Comparison of ENCODE assay signal across 22 cellular contexts in genomic region chr2:69383178-69383812, GRCh38. TPM values are rescaled to one million over a fixed set of nuclear protein-coding genes. Genes with fewer than 3 reads are reported as not detected.
DNase-seq lines count a peak whose midpoint lies in the region; ATAC-seq, FAIRE-seq and TF ChIP-seq lines count a peak whose summit lies in the region.
"Had no signal": no experiment of that assay in that cellular context is flagged by ENCODE, and none has a peak within 500 bp of the region (broad histone marks: within the 10 kb centered on the region; RNA-seq: fewer than 3 reads in every experiment).

No MANE protein-coding gene starts in this region.

- H4K91ac ChIP-seq in IMR-90 (ENCODE audit: insufficient read depth, low read depth, low read length), result no peak overlapping the region

- DNase-seq in A549 (ENCODE audit: low read depth in 1 of 2, low spot score in 1 of 2) (no peak), IMR-90 (no peak), K562 (ENCODE audit: extremely low read depth in 1 of 4, low spot score in 3 of 4) (no peak), Kasumi-1 (lab: John Stamatoyannopoulos, UW) (no peak), GM12891 (ENCODE audit: insufficient read length, low spot score) (no peak), PC-3 (no peak)
- no peak for DNase-seq in activated naive CD4-positive, alpha-beta T cell treated with anti-CD3 and anti-CD28 coated beads, Interleukin-2, amount 10 ng/mL, durations not matched to agents 7 days and 5 days
- DNase-seq: activated B cell treated with CpG ODN at 0.5 μM for 24 hours; activated CD4-positive, alpha-beta T cell treated with anti-CD3 and anti-CD28 coated beads, Interleukin-2, amount 50 U/mL, for 4 hours; head of caudate nucleus; NCI-H1694; NCI-H2171; NCI-H526 treated with DMSO at 0.1 percent for 48 hours; stimulated activated CD8-positive, alpha-beta memory T cell treated with anti-CD3 and anti-CD28 coated beads, Interleukin-4, amount 100 ng/mL, for 48 hours; T-helper 9 cell had no signal

- H3K27ac ChIP-seq in A549, result peak overlapping the region; percentile 47 to 75; a peak in 4 of 6 replicates
- H3K27ac ChIP-seq in IMR-90 (ENCODE audit: insufficient read depth, low read length), result no peak overlapping the region
- H3K27ac ChIP-seq in K562 (ENCODE audit: extremely low read depth, low read depth, low read length), result peak overlapping the region; percentile 10; the same call in 1 of the 3 replicates
- H3K27ac ChIP-seq in mucosa of rectum (ENCODE audit: low read depth in 2 of 2, low read length in 2 of 2), result peak overlapping the region; percentile 70 to 78
- H3K27ac ChIP-seq in PC-3 (ENCODE audit: low read length), result no peak overlapping the region
- H3K27ac ChIP-seq: BLaER1 had no signal

- H3K79me2 ChIP-seq in K562 (ENCODE audit: control insufficient read depth, insufficient read depth, low read length) (peaks cover 98% of the 10 kb centered on the region), PC-3 (ENCODE audit: low read length) (peaks cover 87% of the 10 kb centered on the region)

- no peak overlapping the region for H4K8ac ChIP-seq in IMR-90 (ENCODE audit: low read depth in 2 of 2, low read length in 2 of 2)

- H3K27me3 Mint-ChIP-seq in activated naive CD4-positive, alpha-beta T cell treated with anti-CD3 and anti-CD28 coated beads, Interleukin-2, amount 10 ng/mL, durations not matched to agents 7 days and 5 days, result no peaks in the 10 kb centered on the region
- H3K27me3 Mint-ChIP-seq: activated B cell treated with CpG ODN at 0.5 μM for 24 hours; activated T-helper 17 cell treated with anti-CD3 and anti-CD28 coated beads, Interleukin-2, amount 50 U/mL, for 72 hours; type B pancreatic cell had no signal

- dilution Hi-C loops in IMR-90 (cut with HindIII; ENCODE audit: low sequenced_read_pairs, unreplicated experiment), result no loop called here

- no peaks in the 10 kb centered on the region for H3F3A ChIP-seq in PC-3 (ENCODE audit: low read length, unreplicated experiment)

- no peak overlapping the region for H2AK5ac ChIP-seq in IMR-90 (ENCODE audit: low read depth, low read length)

- FAIRE-seq in A549 (lab: Jason Lieb, UNC) (no peak), K562 (lab: Jason Lieb, UNC) (no peak), GM12891 (lab: Jason Lieb, UNC) (no peak)

- no peak overlapping the region for H2BK20ac ChIP-seq in IMR-90 (ENCODE audit: low read depth, low read length)

- H3K23ac ChIP-seq in IMR-90 (ENCODE audit: low read depth, low read length), result no peak overlapping the region

- no peak for TF ChIP-seq POLR2A in A549 (IDR thresholded peaks at IDR 0.05; ENCODE audit: low read length)
- no peak for TF ChIP-seq POLR2A in IMR-90 (IDR thresholded peaks at IDR 0.05; ENCODE audit: low read depth, low read length)
- no peak for TF ChIP-seq POLR2A in K562 (conservative IDR thresholded peaks at IDR 0.05)
- TF ChIP-seq POLR2A in GM12891 (IDR thresholded peaks at IDR 0.05; ENCODE audit: low read depth, low read length), result no peak

- H3K4me3 ChIP-seq in A549 (no peak overlapping the region), IMR-90 (ENCODE audit: insufficient read depth, low read depth, low read length) (no peak overlapping the region), K562 (no peak overlapping the region), mucosa of rectum (ENCODE audit: low read length in 2 of 2) (no peak overlapping the region), PC-3 (ENCODE audit: low read length) (no peak overlapping the region)
- H3K4me3 ChIP-seq: BLaER1 had no signal

- no peaks in the 10 kb centered on the region for H3K9me3 ChIP-seq in A549
- no peaks in the 10 kb centered on the region for H3K9me3 ChIP-seq in IMR-90 (ENCODE audit: control insufficient read depth, insufficient read depth, low read length)
- H3K9me3 ChIP-seq in K562 (replicated peaks; ENCODE audit: control insufficient read depth, insufficient read depth, low read depth, low read length), result no peaks in the 10 kb centered on the region
- no peaks in the 10 kb centered on the region for H3K9me3 ChIP-seq in mucosa of rectum (ENCODE audit: control insufficient read depth in 2 of 2, low read length in 2 of 2)
- H3K9me3 ChIP-seq in PC-3 (ENCODE audit: low read length), result no peaks in the 10 kb centered on the region
- H3K9me3 ChIP-seq: neutrophil had no signal

- no peak overlapping the region for H3K18ac ChIP-seq in IMR-90 (ENCODE audit: low read depth, low read length)

- H3K14ac ChIP-seq in IMR-90 (replicated peaks; ENCODE audit: low read depth, low read length), result no peak overlapping the region

- peaks cover 68% of the 10 kb centered on the region for H4K20me1 ChIP-seq in IMR-90 (ENCODE audit: insufficient read depth, low read length)
- H4K20me1 ChIP-seq in K562 (replicated peaks; ENCODE audit: control insufficient read depth, insufficient read depth, low read length), result 0 out of 2 replicates have a peak, but pooled peaks cover 5% of the 10 kb centered on the region
- no peaks in the 10 kb centered on the region for H4K20me1 ChIP-seq in PC-3 (ENCODE audit: low read length)

- in situ Hi-C loops in IMR-90 (cut with MboI; ENCODE audit: low sequenced_read_pairs), result no loop called here
- in situ Hi-C loops in K562 (cut with MboI), result no loop called here

- H3K4me3 Mint-ChIP-seq in activated naive CD4-positive, alpha-beta T cell treated with anti-CD3 and anti-CD28 coated beads, Interleukin-2, amount 10 ng/mL, durations not matched to agents 7 days and 5 days, result no peak overlapping the region
- H3K4me3 Mint-ChIP-seq: activated B cell treated with CpG ODN at 0.5 μM for 24 hours had no signal

- TF ChIP-seq EP300 in A549 (IDR thresholded peaks at IDR 0.05) (no peak), K562 (IDR thresholded peaks at IDR 0.05; ENCODE audit: low read length) (no peak)

- H3K27ac Mint-ChIP-seq in activated naive CD4-positive, alpha-beta T cell treated with anti-CD3 and anti-CD28 coated beads, Interleukin-2, amount 10 ng/mL, durations not matched to agents 7 days and 5 days, result no peak overlapping the region
- H3K27ac Mint-ChIP-seq: activated B cell treated with CpG ODN at 0.5 μM for 24 hours had no signal

- BruUV-seq in IMR-90 (replicated peaks; lab: Mats Ljungman, UMichigan), result no TSS peak
- BruUV-seq in K562 (replicated peaks; lab: Mats Ljungman, UMichigan), result no TSS peak
- no TSS peak for BruUV-seq in PC-3 (replicated peaks; lab: Mats Ljungman, UMichigan)

- 95% methylated on average over 7 of the region's 7 CpGs for WGBS in A549 (ENCODE audit: missing lambda C conversion rate)
- WGBS in IMR-90 (ENCODE audit: extremely low coverage in 2 of 2, insufficient read length in 1 of 2), 2 experiments, result no CpG with 5 or more reads among the region's 7 CpGs
- 78% methylated on average over 7 of the region's 7 CpGs for WGBS in K562 (ENCODE audit: insufficient coverage, low coverage, missing lambda C conversion rate)

- no peak overlapping the region for H3K4ac ChIP-seq in IMR-90 (ENCODE audit: low read depth, low read length)

- H3K4me1 ChIP-seq in A549, result peaks cover 63% of the 10 kb centered on the region
- H3K4me1 ChIP-seq in IMR-90 (ENCODE audit: control insufficient read depth, insufficient read depth, low read length), result peaks cover 7% of the 10 kb centered on the region
- H3K4me1 ChIP-seq in K562 (replicated peaks in 1 of 2; ENCODE audit: control insufficient read depth in 2 of 2, insufficient read depth in 2 of 2, low read length in 2 of 2), result peaks cover 19 to 29% of the 10 kb centered on the region in 2 experiments; a peak in 4 of 5 replicates
- H3K4me1 ChIP-seq in mucosa of rectum (ENCODE audit: control insufficient read depth in 2 of 2, insufficient read depth in 2 of 2, low read length in 2 of 2), result peaks cover 22 to 31% of the 10 kb centered on the region in 2 donors
- H3K4me1 ChIP-seq in PC-3 (ENCODE audit: insufficient read depth, low read length), result peaks cover 36% of the 10 kb centered on the region

- TF ChIP-seq CTCF in A549 (IDR thresholded peaks at IDR 0.05) (no peak), IMR-90 (conservative IDR thresholded peaks at IDR 0.05; ENCODE audit: low read depth, low read length) (no peak), K562 (IDR thresholded peaks at IDR 0.05 in 2 of 3, conservative IDR thresholded peaks at IDR 0.05 in 1 of 3; ENCODE audit: insufficient read depth in 2 of 3, low read depth in 1 of 3, low read length in 3 of 3) (no peak), PC-3 (conservative IDR thresholded peaks at IDR 0.05; ENCODE audit: low read depth, low read length) (no peak)

- no peaks in the 10 kb centered on the region for H3K9me3 Mint-ChIP-seq in activated naive CD4-positive, alpha-beta T cell treated with anti-CD3 and anti-CD28 coated beads, Interleukin-2, amount 10 ng/mL, durations not matched to agents 7 days and 5 days
- H3K9me3 Mint-ChIP-seq: activated B cell treated with CpG ODN at 0.5 μM for 24 hours; activated naive CD4-positive, alpha-beta T cell treated with anti-CD3 and anti-CD28 coated beads, Interleukin-2, amount 50 U/mL, for 72 hours; activated T-helper 17 cell treated with anti-CD3 and anti-CD28 coated beads, Interleukin-2, amount 50 U/mL, for 72 hours; type B pancreatic cell had no signal

- no peak overlapping the region for H3K9ac ChIP-seq in IMR-90 (ENCODE audit: low read depth, low read length)
- no peak overlapping the region for H3K9ac ChIP-seq in K562 (ENCODE audit: insufficient read depth in 1 of 2, low read depth in 2 of 2, low read length in 2 of 2)
- H3K9ac ChIP-seq in mucosa of rectum (ENCODE audit: low read depth in 1 of 2, low read length in 2 of 2), result no peak overlapping the region
- no peak overlapping the region for H3K9ac ChIP-seq in PC-3 (ENCODE audit: low read length)
- H3K9ac ChIP-seq: BLaER1 had no signal

- no peak for TF ChIP-seq RAD21 in A549 (conservative IDR thresholded peaks at IDR 0.05 in 1 of 2, IDR thresholded peaks at IDR 0.05 in 1 of 2)
- no peak for TF ChIP-seq RAD21 in IMR-90 (IDR thresholded peaks at IDR 0.05; ENCODE audit: low read length)
- TF ChIP-seq RAD21 in K562 (CRISPR knock-in tag; conservative IDR thresholded peaks at IDR 0.05 in 1 of 2, IDR thresholded peaks at IDR 0.05 in 1 of 2), result no peak

- H3K79me1 ChIP-seq in IMR-90 (ENCODE audit: low read depth in 1 of 2, low read length in 2 of 2), result peaks cover 12 to 58% of the 10 kb centered on the region in 2 experiments

- H4K5ac ChIP-seq in IMR-90 (ENCODE audit: low read depth, low read length), result no peak overlapping the region

- H3K4me1 Mint-ChIP-seq in activated naive CD4-positive, alpha-beta T cell treated with anti-CD3 and anti-CD28 coated beads, Interleukin-2, amount 10 ng/mL, durations not matched to agents 7 days and 5 days, result peaks cover 54% of the 10 kb centered on the region

- POLR2A ChIA-PET in A549 (lab: Yijun Ruan, JAX) (no interaction called here), IMR-90 (lab: Charles Lee; ENCODE audit: unreplicated experiment) (interaction anchor here (0.6 kb wide), 1 partner anchor 604 kb away, joined by 4 read pairs; no protein-coding TSS in a partner anchor), K562 (lab: Yijun Ruan, JAX) (interaction anchor here (0.6 to 1.3 kb wide), 2 partner anchors 56 to 446 kb away, joined by 3 to 4 read pairs; no protein-coding TSS in a partner anchor), PC-3 (lab: Charles Lee; ENCODE audit: unreplicated experiment) (no interaction called here)

- no peaks in the 10 kb centered on the region for H3K9me2 ChIP-seq in PC-3 (replicated peaks; ENCODE audit: low read length)

- H2AFZ ChIP-seq in IMR-90 (replicated peaks; ENCODE audit: low read length, poor library complexity), result no peak overlapping the region
- no peak overlapping the region for H2AFZ ChIP-seq in K562 (ENCODE audit: low read depth, low read length)
- H2AFZ ChIP-seq in PC-3 (ENCODE audit: low read length), result no peak overlapping the region

- intact Hi-C loops in IMR-90 (cut with micrococcal nuclease), result no loop called here
- intact Hi-C loops in K562 (cut with micrococcal nuclease), result no loop called here
- intact Hi-C loops in PC-3 (cut with micrococcal nuclease), result loop anchor here (10.0 kb wide), 1 partner anchor 102 kb away; no protein-coding TSS in a partner anchor

- CTCF ChIA-PET in A549 (lab: Yijun Ruan, JAX), result interaction anchor here (3.8 kb wide), 1 partner anchor 7 kb away, joined by 15 read pairs; no protein-coding TSS in a partner anchor
- CTCF ChIA-PET in IMR-90 (lab: Yijun Ruan, JAX), result interaction anchor here (2.3 kb wide), 1 partner anchor 8 kb away, joined by 6 read pairs; no protein-coding TSS in a partner anchor
- CTCF ChIA-PET in K562 (lab: Yijun Ruan, JAX; ENCODE audit: low intra/inter-chr PET ratio), result no interaction called here
- CTCF ChIA-PET in activated naive CD4-positive, alpha-beta T cell treated with anti-CD3 and anti-CD28 coated beads, Interleukin-2, amount 10 ng/mL, durations not matched to agents 7 days and 5 days (lab: Charles Lee), result interaction anchor here (1.3 to 1.6 kb wide), 2 partner anchors 8 to 183 kb away, joined by 3 to 5 read pairs; no protein-coding TSS in a partner anchor
- CTCF ChIA-PET in PC-3 (lab: Charles Lee), result no interaction called here

- no peak overlapping the region for H2BK5ac ChIP-seq in IMR-90 (ENCODE audit: low read depth, low read length, poor library complexity, severe bottlenecking)

- H3K56ac ChIP-seq in IMR-90 (ENCODE audit: extremely low read depth, insufficient read depth, low read length), result no peak overlapping the region

- no peak overlapping the region for H2BK15ac ChIP-seq in IMR-90 (ENCODE audit: low read depth, low read length)

- H3K36me3 ChIP-seq in IMR-90 (ENCODE audit: control insufficient read depth, insufficient read depth, low read length), result 0 out of 2 replicates have a peak, but pooled peaks cover 1% of the 10 kb centered on the region
- peaks cover 7% of the 10 kb centered on the region; the same call in 2 of the 3 replicates for H3K36me3 ChIP-seq in K562 (ENCODE audit: control insufficient read depth, insufficient read depth, low read length)
- H3K36me3 ChIP-seq in mucosa of rectum (ENCODE audit: control insufficient read depth in 2 of 2, insufficient read depth in 2 of 2, low read length in 2 of 2), result no peaks in the 10 kb centered on the region
- H3K36me3 ChIP-seq in PC-3 (ENCODE audit: low read depth, low read length), result 0 out of 2 replicates have a peak, but pooled peaks cover 5% of the 10 kb centered on the region
- H3K36me3 ChIP-seq: neutrophil had no signal

- H3K9me1 ChIP-seq in IMR-90 (ENCODE audit: insufficient read depth, low read length) (peaks cover 13% of the 10 kb centered on the region; the same call in 1 of the 2 replicates), K562 (ENCODE audit: control insufficient read depth, insufficient read depth, low read length) (no peaks in the 10 kb centered on the region)

- no peak overlapping the region for H2BK120ac ChIP-seq in IMR-90 (ENCODE audit: low read depth, low read length)

- no peak overlapping the region for H2AK9ac ChIP-seq in IMR-90 (replicated peaks; ENCODE audit: low read depth, low read length, poor library complexity)

- no peak for ATAC-seq in A549
- ATAC-seq in IMR-90 (ENCODE audit: low read depth), result no peak
- ATAC-seq in K562, result no peak
- no peak for ATAC-seq in PC-3
- ATAC-seq: activated naive CD4-positive, alpha-beta T cell treated with anti-CD3 and anti-CD28 coated beads, Interleukin-2, amount 50 U/mL, for 72 hours; activated T-helper 17 cell treated with anti-CD3 and anti-CD28 coated beads, Interleukin-2, amount 50 U/mL, for 72 hours; Right ventricle myocardium inferior had no signal

- H3K27me3 ChIP-seq in IMR-90 (ENCODE audit: control insufficient read depth, insufficient read depth, low read length) (no peaks in the 10 kb centered on the region), K562 (ENCODE audit: control insufficient read depth in 2 of 2, insufficient read depth in 2 of 2, low read length in 2 of 2) (no peaks in the 10 kb centered on the region), mucosa of rectum (ENCODE audit: control insufficient read depth in 2 of 2, insufficient read depth in 2 of 2, low read length in 2 of 2) (no peaks in the 10 kb centered on the region), PC-3 (ENCODE audit: low read length) (no peaks in the 10 kb centered on the region)
- H3K27me3 ChIP-seq: BLaER1, neutrophil had no signal

- H3K4me2 ChIP-seq in A549, result peak overlapping the region; percentile 83
- H3K4me2 ChIP-seq in IMR-90 (ENCODE audit: low read depth, low read length), result peak overlapping the region; percentile 7; the same call in 1 of the 2 replicates
- peak overlapping the region; percentile 30; the same call in 1 of the 2 replicates for H3K4me2 ChIP-seq in K562 (ENCODE audit: insufficient read depth, low read length)
- H3K4me2 ChIP-seq in PC-3 (ENCODE audit: low read length), result no peak overlapping the region

- H3K36me3 Mint-ChIP-seq in activated naive CD4-positive, alpha-beta T cell treated with anti-CD3 and anti-CD28 coated beads, Interleukin-2, amount 10 ng/mL, durations not matched to agents 7 days and 5 days, result peaks cover 14% of the 10 kb centered on the region

RNA-seq across cellular contexts. Expression of gene GFPT1, which starts 3.7 kb away (rescaled TPM):
- polyA plus RNA-seq in A549 (2011; rRNA removed), result 53.3 and 59.9 TPM in 2 replicates
- polyA plus RNA-seq in A549 (2012; cell fraction: cytosol; rRNA removed), result 8.1 and 9.0 TPM in 2 replicates
- 5.8 and 9.4 TPM in 2 replicates for polyA plus RNA-seq in A549 (2012; cell fraction: nucleus; rRNA removed)
- 23.2 to 24.4 TPM (median 24.0 TPM) in 3 replicates for polyA plus RNA-seq in A549 (2017; fragmentation: RNase III; extraction: RNeasy Plus Mini Kit Qiagen cat#74134 plus additional on column Dnase treatment)
- polyA minus RNA-seq in A549 (2011; rRNA and poly(A)+ RNA removed), result 29.6 and 30.6 TPM in 2 replicates
- 52.9 and 75.0 TPM in 2 replicates for total RNA-seq in IMR-90 (2012; rRNA removed)
- polyA plus RNA-seq in IMR-90 (2012; rRNA removed), result 18.9 and 23.5 TPM in 2 replicates
- polyA plus RNA-seq in IMR-90 (2012; cell fraction: cytosol; rRNA removed), result 5.1 and 7.8 TPM in 2 replicates
- polyA plus RNA-seq in IMR-90 (2012; cell fraction: nucleus; rRNA removed; ENCODE audit: low replicate concordance), result 2.6 and 15.5 TPM in 2 replicates
- total RNA-seq in K562 (2011; cell fraction: chromatin; rRNA removed; ENCODE audit: low replicate concordance), result 15.3 and 44.2 TPM in 2 replicates
- 13.7 and 17.2 TPM in 2 replicates for total RNA-seq in K562 (2011; cell fraction: nucleolus; rRNA removed)
- total RNA-seq in K562 (2011; cell fraction: nucleoplasm; rRNA removed), result 22.6 and 36.8 TPM in 2 replicates
- total RNA-seq in K562 (2014; rRNA removed), result 13.1 and 15.7 TPM in 2 replicates
- total RNA-seq in K562 (2014; rRNA removed; fragmentation: Illumina TruSeq; extraction: Trizol), result 26.0 and 29.3 TPM in 2 replicates
- total RNA-seq in K562 (2015; rRNA removed; fragmentation: Illumina TruSeq; extraction: Trizol), result 14.5 and 15.9 TPM in 2 replicates
- 38.3 and 39.2 TPM in 2 replicates for total RNA-seq in K562 (2021)
- polyA plus RNA-seq in K562 (2011; rRNA removed), result 13.0 and 18.6 TPM in 2 replicates
- polyA plus RNA-seq in K562 (2011; cell fraction: cytosol; rRNA removed), result 4.1 and 9.6 TPM in 2 replicates
- 5.4 and 6.7 TPM in 2 replicates for polyA plus RNA-seq in K562 (2011; cell fraction: nucleus; rRNA removed)
- polyA plus RNA-seq in K562 (2012), result 14.2 and 40.6 TPM in 2 replicates
- 19.0 and 19.7 TPM in 2 replicates for polyA plus RNA-seq in K562 (2014; fragmentation: Illumina TruSeq; extraction: Trizol)
- 1 to 10 TPM; 6.6 to 8.6 TPM for polyA plus RNA-seq in K562 (2014; fragmentation: Nextera tagmentation; extraction: Ambion mirVana)
- polyA plus RNA-seq in K562 (2014; rRNA removed), result 11.2 and 11.9 TPM in 2 replicates
- polyA minus RNA-seq in K562 (2011; rRNA and poly(A)+ RNA removed), result 39.6 and 40.2 TPM in 2 replicates
- 20.3 and 32.8 TPM in 2 replicates for polyA minus RNA-seq in K562 (2011; cell fraction: cytosol; rRNA and poly(A)+ RNA removed)
- polyA minus RNA-seq in K562 (2011; cell fraction: nucleus; rRNA and poly(A)+ RNA removed), result 8.5 and 9.8 TPM in 2 replicates
- 10.6 TPM for polyA plus RNA-seq in GM12891 (2012; ENCODE audit: low read depth, missing spikeins)
- 18.4 and 20.7 TPM in 2 replicates for total RNA-seq in PC-3 (2014; rRNA removed)

RNA-seq across cellular contexts. Expression of gene NFU1, which starts 53.9 kb away (rescaled TPM):
- polyA plus RNA-seq in A549 (2011; rRNA removed) (67.9 and 99.2 TPM in 2 replicates), A549 (2017; fragmentation: RNase III; extraction: RNeasy Plus Mini Kit Qiagen cat#74134 plus additional on column Dnase treatment) (61.4 to 65.4 TPM (median 64.8 TPM) in 3 replicates), IMR-90 (2012; rRNA removed) (32.2 and 32.4 TPM in 2 replicates), K562 (2011; rRNA removed) (24.8 and 60.3 TPM in 2 replicates), K562 (2014; fragmentation: Illumina TruSeq; extraction: Trizol) (32.5 and 33.3 TPM in 2 replicates), K562 (2014; fragmentation: Nextera tagmentation; extraction: Ambion mirVana) (10 to 100 TPM; 33.9 to 59.4 TPM), K562 (2014; rRNA removed) (60.4 and 61.8 TPM in 2 replicates)
- polyA plus RNA-seq in A549 (2012; cell fraction: cytosol; rRNA removed), result 27.3 and 30.3 TPM in 2 replicates
- 12.4 and 13.2 TPM in 2 replicates for polyA plus RNA-seq in A549 (2012; cell fraction: nucleus; rRNA removed)
- 6.3 and 6.7 TPM in 2 replicates for polyA minus RNA-seq in A549 (2011; rRNA and poly(A)+ RNA removed)
- total RNA-seq in IMR-90 (2012; rRNA removed) (24.0 and 40.0 TPM in 2 replicates), K562 (2014; rRNA removed) (31.8 and 47.0 TPM in 2 replicates), K562 (2014; rRNA removed; fragmentation: Illumina TruSeq; extraction: Trizol) (54.7 and 62.0 TPM in 2 replicates), K562 (2015; rRNA removed; fragmentation: Illumina TruSeq; extraction: Trizol) (52.7 and 53.7 TPM in 2 replicates), K562 (2021) (41.2 and 46.1 TPM in 2 replicates), PC-3 (2014; rRNA removed) (38.8 and 45.6 TPM in 2 replicates)
- polyA plus RNA-seq in IMR-90 (2012; cell fraction: cytosol; rRNA removed), result 9.3 and 15.4 TPM in 2 replicates
- 3.0 and 16.0 TPM in 2 replicates for polyA plus RNA-seq in IMR-90 (2012; cell fraction: nucleus; rRNA removed; ENCODE audit: low replicate concordance)
- total RNA-seq in K562 (2011; cell fraction: chromatin; rRNA removed; ENCODE audit: low replicate concordance), result 4.6 and 7.7 TPM in 2 replicates
- total RNA-seq in K562 (2011; cell fraction: nucleolus; rRNA removed), result 3.4 and 4.5 TPM in 2 replicates
- total RNA-seq in K562 (2011; cell fraction: nucleoplasm; rRNA removed), result 6.7 and 8.2 TPM in 2 replicates
- polyA plus RNA-seq in K562 (2011; cell fraction: cytosol; rRNA removed), result 14.8 and 21.4 TPM in 2 replicates
- 7.1 and 8.8 TPM in 2 replicates for polyA plus RNA-seq in K562 (2011; cell fraction: nucleus; rRNA removed)
- 55.7 and 58.1 TPM in 2 replicates for polyA plus RNA-seq in K562 (2012)
- polyA minus RNA-seq in K562 (2011; rRNA and poly(A)+ RNA removed), result 22.7 and 35.6 TPM in 2 replicates
- polyA minus RNA-seq in K562 (2011; cell fraction: cytosol; rRNA and poly(A)+ RNA removed), result 5.7 and 10.4 TPM in 2 replicates
- polyA minus RNA-seq in K562 (2011; cell fraction: nucleus; rRNA and poly(A)+ RNA removed), result 3.4 and 4.4 TPM in 2 replicates
- polyA plus RNA-seq in GM12891 (2012; ENCODE audit: low read depth, missing spikeins), result 37.8 TPM

Comparison
In these comparisons a context has a peak if more than half of its experiments do, and no peak if none do; other contexts are left out.
1. H3K27ac ChIP-seq: peak in A549 (2 of 2), K562 (single experiment) and mucosa of rectum (2 of 2); none in IMR-90 (single experiment) and PC-3 (single experiment).
2. CTCF ChIA-PET loops: an anchor here in A549 (3.8 kb wide), IMR-90 (2.3 kb wide) and activated naive CD4-positive, alpha-beta T cell treated with anti-CD3 and anti-CD28 coated beads, Interleukin-2, amount 10 ng/mL, durations not matched to agents 7 days and 5 days (1.3 to 1.6 kb wide); none called in K562 and PC-3.
3. POLR2A ChIA-PET loops: an anchor here in IMR-90 (0.6 kb wide) and K562 (0.6 to 1.3 kb wide); none called in A549 and PC-3.
4. Of the 35 proteins assayed by ChIP-seq in both K562 and A549: peak only in K562: none; only in A549: ZC3H11A; in both: MAFK; in neither: 33.